ENCODE assay signal across 12 cellular contexts in genomic region chr10:14573666-14574261, GRCh38.
A peak's percentile ranks its signal among the peaks of the same experiment; 100 is the strongest.
DNase-seq lines count a peak whose midpoint lies in the region; ATAC-seq, FAIRE-seq and TF ChIP-seq lines count a peak whose summit lies in the region.
"Had no signal": no experiment of that assay in that cellular context is flagged by ENCODE, and none has a peak within 500 bp of the region (broad histone marks: within the 10 kb centered on the region; RNA-seq: fewer than 3 reads in every experiment).

No MANE protein-coding gene starts in this region.

- H3K9me3 ChIP-seq in liver (ENCODE audit: control insufficient read depth in 4 of 4, low read length in 3 of 4) (no peaks in the 10 kb centered on the region), HepG2 (ENCODE audit: low read length) (no peaks in the 10 kb centered on the region)
- H3K9me3 ChIP-seq: SK-N-SH had no signal

- DNase-seq in HepG2 (ENCODE audit: low spot score) (no peak), SW480 (ENCODE audit: low spot score) (peak; percentile 6), substantia nigra (lab: John Stamatoyannopoulos, UW) (no peak), RCC 7860 (ENCODE audit: low spot score) (no peak), germinal center (ENCODE audit: low spot score) (no peak)
- no peak for DNase-seq in effector memory CD8-positive, alpha-beta T cell
- DNase-seq: activated T-cell treated with anti-CD3 and anti-CD28 coated beads, Interleukin-2, amount 50 U/mL, for 48 hours; NCI-H1930 had no signal

- H3K9me3 Mint-ChIP-seq in effector memory CD8-positive, alpha-beta T cell = no peaks in the 10 kb centered on the region

- H3K4me2 ChIP-seq in HepG2 (ENCODE audit: low read depth, low read length) = no peak overlapping the region
- H3K4me2 ChIP-seq: SK-N-SH had no signal

- peaks cover 4% of the 10 kb centered on the region; the same call in 1 of the 2 replicates for H4K20me1 ChIP-seq in HepG2 (ENCODE audit: insufficient read depth, low read length)

- FAIRE-seq in HepG2 (lab: Jason Lieb, UNC) = no peak
- FAIRE-seq in RCC 7860 (lab: Jason Lieb, UNC) = no peak
- FAIRE-seq: H54 had no signal

- TF ChIP-seq EP300 in HepG2 (IDR thresholded peaks at IDR 0.05; ENCODE audit: low read depth in 2 of 2, low read length in 2 of 2) = no peak
- TF ChIP-seq EP300 in HepG2 (CRISPR knock-in tag; IDR thresholded peaks at IDR 0.05; ENCODE audit: borderline replicate concordance) = no peak

- TF ChIP-seq POLR2A in HepG2 (IDR thresholded peaks at IDR 0.05; ENCODE audit: insufficient read depth in 1 of 2, low read depth in 2 of 2, low read length in 2 of 2) = no peak

- no TSS peak for BruUV-seq in HepG2 (replicated peaks; lab: Mats Ljungman, UMichigan)

- H3K4me3 ChIP-seq in liver (ENCODE audit: low read depth in 1 of 3, low read length in 3 of 3) = no peak overlapping the region
- no peak overlapping the region for H3K4me3 ChIP-seq in HepG2 (replicated peaks in 1 of 3; ENCODE audit: insufficient read depth in 1 of 3, low read depth in 2 of 3, low read length in 3 of 3)

- in situ Hi-C loops in HepG2 (cut with HindIII; ENCODE audit: extremely low pct_ligation_motif_present, low pct_unique_long_range_greater_than_20kb) = no loop called here

- H3K27ac Mint-ChIP-seq in effector memory CD8-positive, alpha-beta T cell = peak overlapping the region; percentile 52 to 68

- peaks cover 8 to 66% (median 26%) of the 10 kb centered on the region in 4 donors for H3K4me1 ChIP-seq in liver (ENCODE audit: control insufficient read depth in 4 of 4, insufficient read depth in 4 of 4, low read length in 3 of 4)
- peaks cover 76% of the 10 kb centered on the region for H3K4me1 ChIP-seq in HepG2 (ENCODE audit: insufficient read depth, low read length)

- H3K27me3 Mint-ChIP-seq in effector memory CD8-positive, alpha-beta T cell = no peaks in the 10 kb centered on the region

- H3K4me3 Mint-ChIP-seq in effector memory CD8-positive, alpha-beta T cell = peak overlapping the region in 1 of 2 donors; percentile 28

- H3K9ac ChIP-seq in liver (ENCODE audit: low read depth in 1 of 2, low read length in 2 of 2) (no peak overlapping the region), HepG2 (ENCODE audit: insufficient read depth, low read depth, low read length) (no peak overlapping the region)
- H3K9ac ChIP-seq: SK-N-SH had no signal

- TF ChIP-seq CTCF in liver (IDR thresholded peaks at IDR 0.05; ENCODE audit: low read depth, low read length, missing input control) = no peak
- TF ChIP-seq CTCF in HepG2 (CRISPR knock-in tag; IDR thresholded peaks at IDR 0.05) = no peak

- intact Hi-C loops in HepG2 (cut with micrococcal nuclease; ENCODE audit: unreplicated experiment) = no loop called here

- 44% methylated on average over 1 of the region's 1 CpG for WGBS in liver
- 90% methylated on average over 1 of the region's 1 CpG for WGBS in HepG2 (ENCODE audit: low lambda C conversion rate)

- H3K36me3 ChIP-seq in liver (ENCODE audit: control insufficient read depth in 4 of 4, insufficient read depth in 3 of 4, low read depth in 1 of 4, low read length in 3 of 4) (no peaks in the 10 kb centered on the region), HepG2 (replicated peaks in 1 of 2; ENCODE audit: control insufficient read depth in 1 of 2, insufficient read depth in 2 of 2, low read length in 2 of 2) (peaks cover 0 to 4% of the 10 kb centered on the region in 2 experiments; a peak in 2 of 5 replicates)

- H3K27me3 ChIP-seq in liver (ENCODE audit: control insufficient read depth in 4 of 4, insufficient read depth in 4 of 4, low read length in 3 of 4) = no peaks in the 10 kb centered on the region
- no peaks in the 10 kb centered on the region for H3K27me3 ChIP-seq in HepG2 (ENCODE audit: control insufficient read depth in 1 of 2, insufficient read depth in 2 of 2, low read length in 2 of 2)

- peaks cover 53% of the 10 kb centered on the region for H3K36me3 Mint-ChIP-seq in effector memory CD8-positive, alpha-beta T cell (ENCODE audit: insufficient read depth)

- no peak overlapping the region for H2AFZ ChIP-seq in HepG2 (ENCODE audit: low read length)

- TF ChIP-seq RAD21 in liver (IDR thresholded peaks at IDR 0.05) (no peak), HepG2 (CRISPR knock-in tag; IDR thresholded peaks at IDR 0.05) (no peak)

- POLR2A ChIA-PET in HepG2 (lab: Yijun Ruan, JAX) = no interaction called here

- CTCF ChIA-PET in HepG2 (lab: Yijun Ruan, JAX; ENCODE audit: low intra/inter-chr PET ratio, low total read pairs) = no interaction called here

- ATAC-seq in HepG2 (no peak), HG03565 (IDR thresholded peaks at IDR 0.05; ENCODE audit: unreplicated experiment) (no peak)
- no peak for ATAC-seq in effector memory CD8-positive, alpha-beta T cell (replicated peaks)

- H3K79me2 ChIP-seq in HepG2 (ENCODE audit: insufficient read depth, low read length) = peaks cover 42% of the 10 kb centered on the region

- H3K27ac ChIP-seq in liver (ENCODE audit: low read depth in 1 of 2, low read length in 2 of 2) (peak overlapping the region; percentile 6 to 74), HepG2 (ENCODE audit: extremely low read length, insufficient read depth, low read length) (no peak overlapping the region), substantia nigra (ENCODE audit: low read depth, low read length, poor library complexity, severe bottlenecking) (peak overlapping the region; percentile 100)

- H3K4me1 Mint-ChIP-seq in effector memory CD8-positive, alpha-beta T cell (ENCODE audit: low read depth in 2 of 2) = peaks cover 40 to 59% of the 10 kb centered on the region in 2 donors

TF ChIP-seq in liver, 16 proteins besides CTCF, POLR2A, EP300 and RAD21 (continues in another document):
- TF ChIP-seq RXRA (IDR thresholded peaks at IDR 0.05) (no peak), HNF4A (conservative IDR thresholded peaks at IDR 0.05) (no peak), REST (IDR thresholded peaks at IDR 0.05) (no peak), TAF1 (conservative IDR thresholded peaks at IDR 0.05) (no peak), EGR1 (IDR thresholded peaks at IDR 0.05; ENCODE audit: low read depth in 2 of 2) (no peak)

TF ChIP-seq in HepG2, 621 proteins besides CTCF, POLR2A, EP300 and RAD21 (continues in another document):
- TF ChIP-seq ZNF790 (CRISPR knock-in tag; IDR thresholded peaks at IDR 0.05; ENCODE audit: borderline replicate concordance) = no peak
- no peak for TF ChIP-seq ZNF609 (CRISPR knock-in tag; IDR thresholded peaks at IDR 0.05; ENCODE audit: borderline replicate concordance)
- TF ChIP-seq ZKSCAN8 (CRISPR knock-in tag; IDR thresholded peaks at IDR 0.05; ENCODE audit: borderline replicate concordance) = no peak
- no peak for TF ChIP-seq ESRRA (CRISPR knock-in tag; IDR thresholded peaks at IDR 0.05; ENCODE audit: low read depth)
- no peak for TF ChIP-seq SOX13 (IDR thresholded peaks at IDR 0.05)
- TF ChIP-seq SOX13 (CRISPR knock-in tag; conservative IDR thresholded peaks at IDR 0.05 in 1 of 2, IDR thresholded peaks at IDR 0.05 in 1 of 2) = no peak
- no peak for TF ChIP-seq BRD4 (CRISPR knock-in tag; IDR thresholded peaks at IDR 0.05)
- TF ChIP-seq ZZZ3 (CRISPR knock-in tag; IDR thresholded peaks at IDR 0.05; ENCODE audit: borderline replicate concordance) = no peak
- TF ChIP-seq MED13 (CRISPR knock-in tag; IDR thresholded peaks at IDR 0.05) = no peak
- no peak for TF ChIP-seq ZNF781 (CRISPR knock-in tag; IDR thresholded peaks at IDR 0.05; ENCODE audit: borderline replicate concordance, not compliant biosample characterization)
- TF ChIP-seq ZNF24 (IDR thresholded peaks at IDR 0.05) = no peak
- no peak for TF ChIP-seq MEIS2 (CRISPR knock-in tag; IDR thresholded peaks at IDR 0.05)
- no peak for TF ChIP-seq TRAFD1 (CRISPR knock-in tag; IDR thresholded peaks at IDR 0.05; ENCODE audit: borderline replicate concordance)
